In genomic region chr14:74826574-74826973, GRCh38 we compare ENCODE assay signal across 2 cellular contexts.
TF ChIP-seq lines count a peak whose summit lies in the region.

No MANE protein-coding gene starts in this region.

TF ChIP-seq in GM23338, 12 proteins besides CTCF, POLR2A, EP300 and RAD21 (continued from another document):
- TF ChIP-seq NANOG (IDR thresholded peaks at IDR 0.05; ENCODE audit: borderline replicate concordance) (no peak), CREB1 (CRISPR knock-in tag; IDR thresholded peaks at IDR 0.05; ENCODE audit: low read depth) (no peak), ETS1 (IDR thresholded peaks at IDR 0.05) (no peak), ZNF114 (CRISPR knock-in tag; IDR thresholded peaks at IDR 0.05) (no peak), EZH2phosphoT487 (IDR thresholded peaks at IDR 0.05; ENCODE audit: unreplicated experiment) (no peak), POLR2AphosphoS5 (IDR thresholded peaks at IDR 0.05; ENCODE audit: low read depth) (no peak), ZNF462 (CRISPR knock-in tag; IDR thresholded peaks at IDR 0.05) (no peak)

TF ChIP-seq in WTC11, 78 proteins besides CTCF, POLR2A, EP300 and RAD21 (continued from another document):
- TF ChIP-seq FOXP4 (CRISPR knock-in tag; IDR thresholded peaks at IDR 0.05) (no peak), CREB1 (CRISPR knock-in tag; IDR thresholded peaks at IDR 0.05) (no peak), CBFB (CRISPR knock-in tag; IDR thresholded peaks at IDR 0.05; ENCODE audit: low read depth) (no peak), TEAD4 (CRISPR knock-in tag; IDR thresholded peaks at IDR 0.05) (no peak), RELA (CRISPR knock-in tag; IDR thresholded peaks at IDR 0.05; ENCODE audit: borderline replicate concordance) (no peak), ZNF138 (CRISPR knock-in tag; conservative IDR thresholded peaks at IDR 0.05) (no peak), ZNF416 (CRISPR knock-in tag; IDR thresholded peaks at IDR 0.05) (no peak), NFATC4 (CRISPR knock-in tag; IDR thresholded peaks at IDR 0.05) (no peak), ZBTB43 (CRISPR knock-in tag; IDR thresholded peaks at IDR 0.05) (no peak), FOXK1 (CRISPR knock-in tag; IDR thresholded peaks at IDR 0.05) (no peak), ATF3 (CRISPR knock-in tag; conservative IDR thresholded peaks at IDR 0.05) (no peak), MLX (CRISPR knock-in tag; IDR thresholded peaks at IDR 0.05) (no peak), ARID4B (CRISPR knock-in tag; IDR thresholded peaks at IDR 0.05; ENCODE audit: borderline replicate concordance) (no peak), RORB (CRISPR knock-in tag; IDR thresholded peaks at IDR 0.05) (no peak)
TF ChIP-seq in WTC11: peak in this region for 0.
